8 cellular contexts compared by ENCODE assay signal in the genomic region with DNA sequence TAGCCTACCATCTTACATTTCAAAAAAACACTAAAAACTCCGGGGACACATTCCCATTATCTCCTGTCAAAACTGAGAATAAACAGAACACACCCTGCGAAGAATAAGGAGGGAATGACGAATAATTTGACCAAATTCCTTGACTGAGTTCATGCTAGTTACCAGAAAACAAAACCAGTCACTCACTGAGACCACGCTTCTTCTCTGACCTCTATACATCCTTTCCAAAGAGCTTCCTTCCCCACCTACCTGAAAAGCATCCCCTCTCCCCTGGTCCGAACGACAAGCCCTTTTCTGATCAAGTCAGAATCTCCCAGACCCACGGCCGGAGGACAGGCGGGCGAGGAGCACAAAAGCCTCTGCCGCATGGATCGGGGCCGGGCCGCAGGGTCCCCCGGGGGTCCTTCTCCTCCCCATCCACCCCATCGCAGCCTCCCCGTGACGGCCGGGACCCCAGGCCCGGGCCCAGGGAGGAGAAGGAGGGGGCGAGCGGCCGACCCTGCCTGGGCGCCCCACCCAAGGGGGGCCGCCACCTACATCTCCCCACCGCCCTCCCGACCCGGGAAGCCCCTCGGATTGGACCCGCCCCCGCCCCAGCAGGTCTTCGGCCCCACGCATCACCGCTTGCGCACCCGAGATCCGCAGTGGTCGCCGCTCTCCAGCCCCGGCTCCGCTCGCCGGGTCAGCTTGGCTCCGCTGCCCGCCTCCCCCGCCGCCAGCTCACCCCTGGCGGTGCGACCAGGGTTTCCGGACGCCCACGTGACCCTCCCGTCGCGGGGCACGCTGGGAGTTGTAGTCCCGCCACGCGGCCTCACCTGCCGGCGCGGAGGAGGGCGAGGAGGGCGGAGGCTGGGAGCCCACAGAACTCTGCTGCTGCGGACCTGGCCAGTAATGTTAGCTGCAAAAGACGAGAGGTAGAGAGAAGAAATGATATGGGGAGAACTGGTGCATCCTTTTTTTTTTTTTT. TPM values are rescaled to one million over a fixed set of nuclear protein-coding genes. Genes with fewer than 3 reads are reported as not detected.
A peak's percentile ranks its signal among the peaks of the same experiment; 100 is the strongest.
DNase-seq lines count a peak whose midpoint lies in the region; ATAC-seq, FAIRE-seq and TF ChIP-seq lines count a peak whose summit lies in the region.

A gene with protein sequence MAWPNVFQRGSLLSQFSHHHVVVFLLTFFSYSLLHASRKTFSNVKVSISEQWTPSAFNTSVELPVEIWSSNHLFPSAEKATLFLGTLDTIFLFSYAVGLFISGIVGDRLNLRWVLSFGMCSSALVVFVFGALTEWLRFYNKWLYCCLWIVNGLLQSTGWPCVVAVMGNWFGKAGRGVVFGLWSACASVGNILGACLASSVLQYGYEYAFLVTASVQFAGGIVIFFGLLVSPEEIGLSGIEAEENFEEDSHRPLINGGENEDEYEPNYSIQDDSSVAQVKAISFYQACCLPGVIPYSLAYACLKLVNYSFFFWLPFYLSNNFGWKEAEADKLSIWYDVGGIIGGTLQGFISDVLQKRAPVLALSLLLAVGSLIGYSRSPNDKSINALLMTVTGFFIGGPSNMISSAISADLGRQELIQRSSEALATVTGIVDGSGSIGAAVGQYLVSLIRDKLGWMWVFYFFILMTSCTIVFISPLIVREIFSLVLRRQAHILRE (minus strand): TSS at position 747 of the 967 bp plus-strand sequence. CDS start 16,004 bp downstream, outside the sequence.

- peak; percentile 14 for TF ChIP-seq CTCF in GM12864 (IDR thresholded peaks at IDR 0.05; ENCODE audit: low read depth, low read length, missing control alignments)

- FAIRE-seq in urothelium cell line (lab: Jason Lieb, UNC) = no peak

- peak within 1 kb of the TSS; percentile 90 for H3K4me3 ChIP-seq in GM12864 (ENCODE audit: low read depth, low read length)

- intact Hi-C loops in left ventricle myocardium superior (cut with micrococcal nuclease) = no loop called here

- ATAC-seq in HG02588 (IDR thresholded peaks at IDR 0.05; ENCODE audit: unreplicated experiment) (peak; percentile 98), left ventricle myocardium superior (peak; percentile 99)

- peak within 1 kb of the TSS; percentile 55 for H3K27ac ChIP-seq in angular gyrus (ENCODE audit: low read depth, low read length)

- DNase-seq in GM12864 (ENCODE audit: low read depth) (no peak), NCI-H1105 treated with DMSO at 0.1 percent for 48 hours (lab: John Stamatoyannopoulos, UW) (peak; percentile 70), T-helper 2 cell (peak; percentile 74 to 87 (median 82)), left ventricle myocardium superior (peak; percentile 91), pulmonary artery endothelial cell (ENCODE audit: low read depth, low spot score) (peak; percentile 22), urothelium cell line (ENCODE audit: low spot score) (peak; percentile 92)

RNA-seq across cellular contexts. Expression of the gene that starts here (rescaled TPM):
- 11.9 TPM for total RNA-seq in left ventricle myocardium superior
- 44.9 and 50.9 TPM in 2 replicates for total RNA-seq in pulmonary artery endothelial cell
